In the genomic region with DNA sequence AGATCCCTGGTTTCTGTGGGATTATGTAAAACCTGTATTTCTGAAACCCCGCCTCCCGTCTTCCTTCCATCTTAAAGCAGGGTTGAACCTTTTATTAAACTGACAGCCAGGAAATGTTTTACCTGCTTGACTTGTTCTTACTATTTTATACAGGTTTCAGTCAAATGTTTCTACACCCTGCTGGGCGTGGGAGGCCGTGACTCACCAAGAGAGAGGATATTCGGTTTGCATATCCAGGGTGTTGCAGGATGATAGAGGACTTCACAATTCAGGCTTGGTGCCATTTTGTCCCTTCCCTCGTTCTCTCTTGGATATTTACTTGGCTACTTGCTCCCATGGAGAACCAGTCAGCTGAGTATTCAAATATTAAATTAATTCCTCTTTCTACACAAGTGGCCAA, we compare ENCODE assay signal across 8 cellular contexts.
DNase-seq lines count a peak whose midpoint lies in the region; ATAC-seq and TF ChIP-seq lines count a peak whose summit lies in the region.

No MANE protein-coding gene starts in this region.

- H3K4me3 ChIP-seq in SJCRH30: no peak overlapping the region

- TF ChIP-seq CTCF in omental fat pad (IDR thresholded peaks at IDR 0.05): no peak

- H3K27ac ChIP-seq in caudate nucleus (ENCODE audit: low read depth, low read length): no peak overlapping the region
- H3K27ac ChIP-seq in SJCRH30: no peak overlapping the region

- H3K36me3 ChIP-seq in SJCRH30: no peaks in the 10 kb centered on the region

- peak; percentile 69 for DNase-seq in HT-29 (ENCODE audit: low spot score)
- DNase-seq in caudate nucleus (lab: John Stamatoyannopoulos, UW): peak in 41 of 61 donors; percentile 5 to 91 (median 41)
- DNase-seq in stimulated activated CD4-positive, alpha-beta T cell treated with anti-CD3 and anti-CD28 coated beads, TNF-alpha, amount 100 ng/mL, for 48 hours (ENCODE audit: low read depth in 3 of 3): peak in 2 of 3 donors; percentile 69 to 71
- no peak for DNase-seq in SJCRH30
- no peak for DNase-seq in amniotic stem cell (lab: John Stamatoyannopoulos, UW)
- DNase-seq in effector CD4-positive, alpha-beta T cell: no peak
- no peak for DNase-seq in omental fat pad (ENCODE audit: low spot score)

- H3K27me3 ChIP-seq in SJCRH30: no peaks in the 10 kb centered on the region

- no peaks in the 10 kb centered on the region for H3K4me1 ChIP-seq in SJCRH30

- H3K9me3 ChIP-seq in SJCRH30 (replicated peaks): no peaks in the 10 kb centered on the region

- ATAC-seq in GM21381 (IDR thresholded peaks at IDR 0.05; ENCODE audit: unreplicated experiment) (peak; percentile 35), omental fat pad (ENCODE audit: low FRiP score) (no peak)

Comparison
In these comparisons a context has a peak if more than half of its experiments do, and no peak if none do; other contexts are left out.
1. DNase-seq: peak in HT-29 (single experiment), caudate nucleus (41 of 61) and stimulated activated CD4-positive, alpha-beta T cell treated with anti-CD3 and anti-CD28 coated beads, TNF-alpha, amount 100 ng/mL, for 48 hours (2 of 3); none in SJCRH30 (0 of 2), amniotic stem cell (single experiment), effector CD4-positive, alpha-beta T cell (single experiment) and omental fat pad (single experiment).